ENCODE assay signal across 10 cellular contexts in the genomic region with DNA sequence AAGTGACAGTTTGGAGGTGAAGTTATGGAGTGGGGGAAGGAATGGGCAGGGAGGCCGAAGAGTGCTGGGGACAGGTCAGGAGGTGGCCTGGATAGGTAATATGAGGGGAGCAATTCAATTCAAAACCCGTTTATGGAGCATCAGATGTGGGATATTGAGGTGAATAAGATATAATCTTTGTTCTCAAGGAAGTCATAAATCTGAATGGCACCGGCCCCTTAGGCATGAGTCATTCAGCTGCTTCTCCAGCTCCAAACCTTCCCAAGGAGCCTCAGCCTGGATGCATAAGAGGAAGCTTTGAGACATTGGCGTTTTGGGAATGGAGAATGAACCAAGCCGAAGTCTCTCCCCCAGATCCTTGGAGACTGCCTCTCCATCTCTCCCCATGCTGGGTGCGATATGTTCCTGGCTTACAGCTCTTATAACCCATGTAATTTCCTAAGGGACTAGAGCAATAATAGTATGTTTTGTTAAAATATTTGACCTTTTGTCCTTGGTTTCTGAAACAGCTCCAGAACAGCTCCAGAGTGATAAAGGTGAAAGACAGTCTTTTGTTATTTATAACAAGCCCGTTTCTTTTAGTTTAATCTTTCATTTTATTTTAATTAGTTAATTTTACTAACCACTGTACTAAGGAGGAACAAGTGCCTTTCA. TPM values are rescaled to one million over a fixed set of nuclear protein-coding genes. Genes with fewer than 3 reads are reported as not detected.
DNase-seq lines count a peak whose midpoint lies in the region; ATAC-seq and TF ChIP-seq lines count a peak whose summit lies in the region.
"Had no signal": no experiment of that assay in that cellular context is flagged by ENCODE, and none has a peak within 500 bp of the region (broad histone marks: within the 10 kb centered on the region; RNA-seq: fewer than 3 reads in every experiment).

No MANE protein-coding gene starts in this region.

- CTCF ChIA-PET in T-cell (lab: Charles Lee), result interaction anchor here in 1 of 2 donors (0.6 kb wide), 1 partner anchor 404 kb away, joined by 5 read pairs; no protein-coding TSS in a partner anchor

- H3K9me3 Mint-ChIP-seq in T-cell, result no peaks in the 10 kb centered on the region

- POLR2A ChIA-PET in T-cell (lab: Charles Lee), result no interaction called here

- WGBS in gastroesophageal sphincter (ENCODE audit: low coverage in 1 of 2), 2 donors, result 44 to 65% methylated on average over 5 to 7 of the region's 7 CpGs

- TF ChIP-seq POLR2A in gastroesophageal sphincter (IDR thresholded peaks at IDR 0.05), result no peak

- H3K4me1 Mint-ChIP-seq in T-cell, result peaks cover 15 to 24% (median 16%) of the 10 kb centered on the region in 3 donors

- H3K9me3 ChIP-seq in gastroesophageal sphincter, result no peaks in the 10 kb centered on the region
- no peaks in the 10 kb centered on the region for H3K9me3 ChIP-seq in thoracic aorta
- H3K9me3 ChIP-seq in lower lobe of right lung, result no peaks in the 10 kb centered on the region

- H3K27me3 ChIP-seq in H7 (ENCODE audit: control insufficient read depth, insufficient read depth, low read length) (no peaks in the 10 kb centered on the region), gastroesophageal sphincter (no peaks in the 10 kb centered on the region), thoracic aorta (replicated peaks; ENCODE audit: insufficient read depth) (no peaks in the 10 kb centered on the region), lower lobe of right lung (ENCODE audit: low read depth) (no peaks in the 10 kb centered on the region)

- H3K36me3 Mint-ChIP-seq in T-cell, result peaks cover 11% of the 10 kb centered on the region

- H3K4me3 ChIP-seq in H7 (ENCODE audit: insufficient read depth, low read depth, low read length) (no peak overlapping the region), gastroesophageal sphincter (no peak overlapping the region), thoracic aorta (peak overlapping the region; percentile 33), lower lobe of right lung (no peak overlapping the region)

- H3K4me1 ChIP-seq in gastroesophageal sphincter, result peaks cover 0 to 41% (median 11%) of the 10 kb centered on the region in 3 donors
- peaks cover 13 to 29% of the 10 kb centered on the region in 2 donors for H3K4me1 ChIP-seq in thoracic aorta (ENCODE audit: control insufficient read depth in 1 of 2, low read depth in 2 of 2)
- H3K4me1 ChIP-seq in lower lobe of right lung, result peaks cover 4% of the 10 kb centered on the region

- H3K27ac ChIP-seq in gastroesophageal sphincter (peak overlapping the region in 3 of 4 donors; percentile 35 to 86 (median 60)), thoracic aorta (peak overlapping the region; percentile 22 to 54), lower lobe of right lung (no peak overlapping the region)

- TF ChIP-seq CTCF in gastroesophageal sphincter (IDR thresholded peaks at IDR 0.05) (no peak), thoracic aorta (IDR thresholded peaks at IDR 0.05) (no peak), lower lobe of right lung (IDR thresholded peaks at IDR 0.05) (no peak)

- peaks cover 0 to 3% of the 10 kb centered on the region in 2 donors for H3K27me3 Mint-ChIP-seq in T-cell

- no peak for TF ChIP-seq EP300 in gastroesophageal sphincter (IDR thresholded peaks at IDR 0.05)

- H3K36me3 ChIP-seq in H7 (replicated peaks; ENCODE audit: control insufficient read depth, insufficient read depth, low read length), result peaks cover 5% of the 10 kb centered on the region
- peaks cover 0 to 46% of the 10 kb centered on the region in 2 donors for H3K36me3 ChIP-seq in gastroesophageal sphincter
- peaks cover 7% of the 10 kb centered on the region for H3K36me3 ChIP-seq in thoracic aorta
- peaks cover 14% of the 10 kb centered on the region for H3K36me3 ChIP-seq in lower lobe of right lung

- peak overlapping the region; percentile 18 to 88 (median 36) for H3K4me3 Mint-ChIP-seq in T-cell

- no peak for ATAC-seq in T-cell (replicated peaks in 1 of 4)
- ATAC-seq in gastroesophageal sphincter, result no peak
- no peak for ATAC-seq in thoracic aorta (ENCODE audit: insufficient number of reproducible peaks, low FRiP score, low read depth)
- no peak for ATAC-seq in HG03354 (IDR thresholded peaks at IDR 0.05; ENCODE audit: poor library complexity, severe bottlenecking, unreplicated experiment)
- ATAC-seq in HG03571 (IDR thresholded peaks at IDR 0.05; ENCODE audit: unreplicated experiment), result no peak
- no peak for ATAC-seq in lower lobe of right lung
- ATAC-seq in GM21737 (IDR thresholded peaks at IDR 0.05; ENCODE audit: unreplicated experiment), result no peak
- ATAC-seq: activated T-cell treated with anti-CD3 and anti-CD28 coated beads, Interleukin-2, amount 50 U/mL, for 72 hours had no signal

- DNase-seq in H7 (peak; percentile 25), T-cell (no peak), thoracic aorta (ENCODE audit: low spot score) (no peak), lower lobe of right lung (no peak)
- DNase-seq: activated T-cell treated with anti-CD3 and anti-CD28 coated beads, Interleukin-2, amount 50 U/mL, for 72 hours; NCI-H1048 had no signal

- peak overlapping the region in 1 of 2 donors; percentile 4 for H3K27ac Mint-ChIP-seq in T-cell
- H3K27ac Mint-ChIP-seq: activated T-cell treated with anti-CD3 and anti-CD28 coated beads, Interleukin-2, amount 50 U/mL, for 72 hours had no signal

- intact Hi-C loops in lower lobe of right lung (cut with DNase I), result no loop called here

RNA-seq across cellular contexts. Expression of a gene that starts 1.7 kb away (rescaled TPM):
- total RNA-seq in H7 (2014; rRNA removed; shearing (Covaris generic)), result 15.0 and 20.5 TPM in 2 replicates
- 10 to 100 TPM; 13.7 to 22.3 (median 20.5) TPM for total RNA-seq in T-cell
- total RNA-seq in gastroesophageal sphincter, result 10 to 100 TPM; 19.7 to 57.3 (median 33.7) TPM
- 10 to 100 TPM; 47.2 to 49.0 TPM for total RNA-seq in thoracic aorta
- total RNA-seq in lower lobe of right lung, result 16.8 TPM

RNA-seq across cellular contexts. Expression of a gene that starts 16.0 kb away (rescaled TPM):
- total RNA-seq in H7 (2014; rRNA removed; shearing (Covaris generic)), result 37.2 and 47.2 TPM in 2 replicates
- 1 to 10 TPM in 1 of 5 donors, under 1 TPM in 4; 0.13 to 2.5 (median 0.58) TPM for total RNA-seq in T-cell
- 10 to 100 TPM; 13.7 to 40.8 (median 23.4) TPM for total RNA-seq in gastroesophageal sphincter
- total RNA-seq in thoracic aorta, result 10 to 100 TPM; 54.8 to 59.2 TPM
- 18.3 TPM for total RNA-seq in lower lobe of right lung

RNA-seq across cellular contexts. Expression of a gene that starts 20.8 kb away (rescaled TPM):
- total RNA-seq in H7 (2014; rRNA removed; shearing (Covaris generic)), result 4.8 and 6.2 TPM in 2 replicates
- total RNA-seq in T-cell, result 1 to 10 TPM in 4 of 5 donors, under 1 TPM in 1; 0.53 to 7.8 (median 1.3) TPM
- total RNA-seq in gastroesophageal sphincter, result 1 to 10 TPM; 1.0 to 4.6 (median 1.5) TPM
- 1 to 10 TPM; 3.2 to 3.4 TPM for total RNA-seq in thoracic aorta
- total RNA-seq in lower lobe of right lung, result 1.4 TPM

RNA-seq across cellular contexts. Expression of a gene that starts 21.5 kb away (rescaled TPM):
- total RNA-seq in H7 (2014; rRNA removed; shearing (Covaris generic)), result 6.1 and 12.0 TPM in 2 replicates
- total RNA-seq in T-cell (10 to 100 TPM in 1 of 5 donors, 1 to 10 TPM in 4; 2.2 to 18.3 (median 3.0) TPM), gastroesophageal sphincter (10 to 100 TPM in 1 of 4 donors, 1 to 10 TPM in 3; 1.7 to 14.5 (median 9.1) TPM), thoracic aorta (10 to 100 TPM in 1 of 2 donors, 1 to 10 TPM in 1; 9.1 to 19.6 TPM), lower lobe of right lung (9.0 TPM)

RNA-seq across cellular contexts. Expression of a gene that starts 51.3 kb away (rescaled TPM):
- total RNA-seq in H7 (2014; rRNA removed; shearing (Covaris generic)), result 147 and 158 TPM in 2 replicates
- 10 to 100 TPM in 3 of 5 donors, 1 to 10 TPM in 2; 6.5 to 18.9 (median 16.2) TPM for total RNA-seq in T-cell
- total RNA-seq in gastroesophageal sphincter, result 10 to 100 TPM; 21.8 to 56.6 (median 40.6) TPM
- total RNA-seq in thoracic aorta, result 10 to 100 TPM; 26.7 to 47.0 TPM
- 30.3 TPM for total RNA-seq in lower lobe of right lung
